ENCODE assay signal across 11 cellular contexts in genomic region chr11:73470036-73470624, GRCh38.
"Had no signal": no experiment of that assay in that cellular context is flagged by ENCODE, and none has a peak within 500 bp of the region (broad histone marks: within the 10 kb centered on the region; RNA-seq: fewer than 3 reads in every experiment).

No MANE protein-coding gene starts in this region.

- DNase-seq: activated B cell treated with CpG ODN at 0.5 μM for 24 hours; activated CD4-positive, alpha-beta T cell treated with anti-CD3 and anti-CD28 coated beads, Interleukin-2, amount 50 U/mL, for 1 hour; amniotic stem cell; body of pancreas; dorsolateral prefrontal cortex; ovary; small intestine; T-helper 1 cell had no signal

- ATAC-seq: body of pancreas had no signal

- H3K4me3 ChIP-seq: body of pancreas, dorsolateral prefrontal cortex, neural progenitor cell, ovary, SK-N-MC, tibial nerve had no signal

- H3K4me2 ChIP-seq: neural progenitor cell had no signal

- H3K27ac ChIP-seq: body of pancreas, neural progenitor cell, ovary, SK-N-MC had no signal

- H3K9me3 ChIP-seq: body of pancreas, ovary, tibial nerve had no signal

- H3K36me3 ChIP-seq: neural progenitor cell, ovary had no signal

- H3K27me3 ChIP-seq: body of pancreas, dorsolateral prefrontal cortex, neural progenitor cell, ovary, tibial nerve had no signal

- H2AFZ ChIP-seq: neural progenitor cell had no signal

- H3K4me1 ChIP-seq: body of pancreas had no signal

- H3K9ac ChIP-seq: neural progenitor cell had no signal
